Comparison of ENCODE assay signal across 7 cellular contexts in the genomic region with DNA sequence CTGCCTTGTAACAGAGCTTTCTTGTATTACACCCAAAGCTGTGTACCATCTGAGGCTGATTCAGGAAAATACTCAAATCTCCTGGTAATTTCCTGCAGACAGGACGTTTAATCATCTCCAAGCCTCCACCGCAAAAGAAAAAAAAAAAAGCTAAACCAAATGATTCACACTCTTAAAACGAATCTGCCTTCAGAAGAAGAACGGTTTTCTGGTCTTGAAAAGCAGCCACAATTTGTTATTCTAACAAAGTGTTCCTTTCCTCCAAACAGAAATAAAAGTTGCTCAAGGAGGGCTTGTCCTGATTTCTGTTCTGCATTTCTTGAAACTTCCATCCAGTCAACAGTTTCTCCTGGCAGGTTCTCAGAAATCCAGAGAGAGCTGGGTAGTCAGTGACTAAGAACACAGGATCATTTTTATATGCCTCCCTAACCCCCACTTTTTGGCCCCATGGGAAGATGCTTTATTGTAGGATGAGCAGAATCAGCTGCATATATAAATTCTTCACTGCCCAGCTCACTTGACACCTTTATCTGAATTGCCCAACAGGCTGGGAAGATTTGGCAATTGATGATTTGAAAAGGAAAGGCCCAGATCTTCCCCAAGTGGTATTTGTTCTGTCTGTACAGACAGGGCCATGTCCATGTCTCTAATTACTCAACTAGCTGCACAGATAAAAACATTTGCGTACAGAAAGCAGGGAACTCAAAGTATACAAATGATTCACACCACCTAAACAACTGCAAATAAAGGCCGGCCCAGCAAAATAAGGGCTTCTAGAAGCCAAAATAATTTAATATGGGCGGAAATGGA. TPM values are rescaled to one million over a fixed set of nuclear protein-coding genes. Genes with fewer than 3 reads are reported as not detected.
DNase-seq lines count a peak whose midpoint lies in the region; ATAC-seq and TF ChIP-seq lines count a peak whose summit lies in the region.

No MANE protein-coding gene starts in this region.

- peaks cover 28% of the 10 kb centered on the region for H3K9me3 ChIP-seq in endodermal cell (ENCODE audit: control insufficient read depth, low read length)

- no peak for ATAC-seq in GM19328 (IDR thresholded peaks at IDR 0.05; ENCODE audit: unreplicated experiment)

- H3K4me1 Mint-ChIP-seq in endodermal cell, result peaks cover 31% of the 10 kb centered on the region

- peak; percentile 47 for DNase-seq in NCI-H69 (lab: John Stamatoyannopoulos, UW)
- no peak for DNase-seq in endodermal cell
- DNase-seq in midbrain (lab: John Stamatoyannopoulos, UW), result peak; percentile 74
- no peak for DNase-seq in NCI-H1105 (lab: John Stamatoyannopoulos, UW)
- DNase-seq in HuH-7 (ENCODE audit: low spot score), result no peak

- no peaks in the 10 kb centered on the region for H3K27me3 Mint-ChIP-seq in endodermal cell (ENCODE audit: insufficient read depth)

- peak overlapping the region; percentile 69 for H3K4me3 Mint-ChIP-seq in endodermal cell

- H3K27me3 ChIP-seq in endodermal cell (ENCODE audit: control insufficient read depth, insufficient read depth, low read length, poor library complexity, severe bottlenecking), result no peaks in the 10 kb centered on the region

- H3K27ac Mint-ChIP-seq in endodermal cell, result no peak overlapping the region

- H3K9ac ChIP-seq in endodermal cell (ENCODE audit: extremely low read depth, low read length, poor library complexity, severe bottlenecking), result no peak overlapping the region

- no peak for TF ChIP-seq CTCF in endodermal cell (conservative IDR thresholded peaks at IDR 0.05)

- peaks cover 8% of the 10 kb centered on the region for H3K4me1 ChIP-seq in endodermal cell (ENCODE audit: control insufficient read depth, insufficient read depth, low read length)
- H3K4me1 ChIP-seq in urinary bladder (ENCODE audit: insufficient read depth), result no peaks in the 10 kb centered on the region

- H3K27ac ChIP-seq in endodermal cell (ENCODE audit: low read depth, low read length), result no peak overlapping the region
- no peak overlapping the region for H3K27ac ChIP-seq in urinary bladder (ENCODE audit: low read depth)

- 68 to 71% methylated on average over 7 of the region's 7 CpGs for WGBS in endodermal cell (ENCODE audit: insufficient coverage in 1 of 2, insufficient read length in 1 of 2), 2 experiments
- 6% methylated on average over 7 of the region's 7 CpGs for WGBS in urinary bladder

- H3K9me3 Mint-ChIP-seq in endodermal cell, result peaks cover 6% of the 10 kb centered on the region

- H3K36me3 ChIP-seq in endodermal cell (ENCODE audit: control insufficient read depth, insufficient read depth, low read length) (no peaks in the 10 kb centered on the region), urinary bladder (ENCODE audit: insufficient read depth) (no peaks in the 10 kb centered on the region)

- no peaks in the 10 kb centered on the region for H3K36me3 Mint-ChIP-seq in endodermal cell (ENCODE audit: low read depth)

- H3K4me3 ChIP-seq in endodermal cell (ENCODE audit: low read length), result peak overlapping the region; percentile 74
- peak overlapping the region; percentile 51 for H3K4me3 ChIP-seq in urinary bladder (ENCODE audit: low read depth, low read length)

RNA-seq across cellular contexts. Expression of gene PRICKLE2, which starts 41.0 kb away (rescaled TPM):
- 10 to 100 TPM in 1 of 2 donors, 1 to 10 TPM in 1; 8.5 to 10.4 TPM for total RNA-seq in endodermal cell
- polyA plus RNA-seq in endodermal cell (2013, experiment 1 of 2), result 7.4 TPM
- 7.5 TPM for polyA plus RNA-seq in endodermal cell (2013, experiment 2 of 2)
- total RNA-seq in urinary bladder, result 89.7 TPM
- polyA plus RNA-seq in urinary bladder, result 22.4 TPM

Comparison
In these comparisons a context has a peak if more than half of its experiments do, and no peak if none do; other contexts are left out.
1. DNase-seq: peak in NCI-H69 (single experiment) and midbrain (single experiment); none in endodermal cell (single experiment), NCI-H1105 (single experiment) and HuH-7 (single experiment).